1 cellular context compared by ENCODE assay signal in the genomic region with DNA sequence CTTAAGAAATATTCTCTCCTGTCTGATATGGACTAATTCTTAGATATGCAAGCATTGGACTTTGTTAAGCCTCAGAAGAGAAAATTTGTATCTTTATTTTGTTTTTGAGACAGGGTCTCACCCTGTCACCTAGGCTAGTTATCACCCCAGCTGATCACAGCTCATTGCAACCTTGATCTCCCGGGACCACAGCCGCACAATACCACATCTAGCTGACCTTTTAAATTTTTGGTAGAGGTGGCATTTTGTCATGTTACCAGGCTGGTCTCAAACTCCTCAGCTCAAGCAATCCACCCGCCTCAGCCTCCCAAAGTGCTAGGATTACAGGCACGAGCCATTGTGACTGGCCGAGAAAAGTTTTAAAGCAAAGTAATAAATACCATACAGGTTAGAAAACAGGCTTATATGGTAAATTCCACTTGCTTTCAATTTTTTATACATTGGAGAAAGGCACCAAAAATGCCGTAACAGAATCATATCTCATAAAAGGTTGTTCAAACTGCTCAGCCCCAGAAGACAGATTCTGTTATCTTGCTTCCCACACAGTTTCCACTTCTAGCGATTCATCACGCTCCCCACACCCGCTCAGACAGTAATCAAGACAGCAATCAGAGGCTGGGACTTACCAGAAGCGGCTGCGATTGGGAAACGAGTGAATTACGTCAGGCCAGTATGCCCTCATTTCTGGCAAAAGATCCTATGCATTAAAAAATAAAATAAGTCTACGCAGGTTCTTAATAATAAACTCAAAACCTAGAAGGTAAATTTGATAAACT.
TF ChIP-seq lines count a peak whose summit lies in the region.

No MANE protein-coding gene starts in this region.

TF ChIP-seq in SK-N-SH treated with all-trans-retinoic acid at 6 μM for 48 hours, 23 proteins besides CTCF, POLR2A, EP300 and RAD21 (continued from another document):
- TF ChIP-seq, protein P1, sequence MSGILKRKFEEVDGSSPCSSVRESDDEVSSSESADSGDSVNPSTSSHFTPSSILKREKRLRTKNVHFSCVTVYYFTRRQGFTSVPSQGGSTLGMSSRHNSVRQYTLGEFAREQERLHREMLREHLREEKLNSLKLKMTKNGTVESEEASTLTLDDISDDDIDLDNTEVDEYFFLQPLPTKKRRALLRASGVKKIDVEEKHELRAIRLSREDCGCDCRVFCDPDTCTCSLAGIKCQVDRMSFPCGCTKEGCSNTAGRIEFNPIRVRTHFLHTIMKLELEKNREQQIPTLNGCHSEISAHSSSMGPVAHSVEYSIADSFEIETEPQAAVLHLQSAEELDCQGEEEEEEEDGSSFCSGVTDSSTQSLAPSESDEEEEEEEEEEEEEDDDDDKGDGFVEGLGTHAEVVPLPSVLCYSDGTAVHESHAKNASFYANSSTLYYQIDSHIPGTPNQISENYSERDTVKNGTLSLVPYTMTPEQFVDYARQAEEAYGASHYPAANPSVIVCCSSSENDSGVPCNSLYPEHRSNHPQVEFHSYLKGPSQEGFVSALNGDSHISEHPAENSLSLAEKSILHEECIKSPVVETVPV (CRISPR knock-in tag; IDR thresholded peaks at IDR 0.05): no peak
- TF ChIP-seq OSR1 (CRISPR knock-in tag; IDR thresholded peaks at IDR 0.05) (no peak), ZC3H10 (CRISPR knock-in tag; IDR thresholded peaks at IDR 0.05) (no peak)
